Comparison of ENCODE assay signal across 25 cellular contexts in genomic region chr3:64732570-64732969, GRCh38. TPM values are rescaled to one million over a fixed set of nuclear protein-coding genes. Genes with fewer than 3 reads are reported as not detected.
"Had no signal": no experiment of that assay in that cellular context is flagged by ENCODE, and none has a peak within 500 bp of the region (broad histone marks: within the 10 kb centered on the region; RNA-seq: fewer than 3 reads in every experiment).

No MANE protein-coding gene starts in this region.

- H3K36me3 ChIP-seq: brain microvascular endothelial cell, esophagus squamous epithelium, heart left ventricle, left lung, thyroid gland had no signal

- DNase-seq: activated CD4-positive, alpha-beta T cell treated with anti-CD3 and anti-CD28 coated beads for 48 hours; activated CD4-positive, CD25-positive, alpha-beta regulatory T cell; activated CD8-positive, alpha-beta T cell treated with anti-CD3 and anti-CD28 coated beads for 36 hours; activated naive CD4-positive, alpha-beta T cell treated with anti-CD3 and anti-CD28 coated beads for 36 hours; activated T-cell treated with anti-CD3 and anti-CD28 coated beads, Interleukin-2, amount 50 U/mL, for 4 hours; anterior cingulate cortex; brain microvascular endothelial cell; cerebellar nuclear complex; dermis blood vessel endothelial cell; effector memory CD8-positive, alpha-beta T cell; esophagus squamous epithelium; heart left ventricle; kidney; left lung; mammary epithelial cell; nephron progenitor cell; nucleus accumbens; posterior cingulate gyrus; stimulated activated CD4-positive, alpha-beta T cell treated with anti-CD3 and anti-CD28 coated beads, Interleukin-12 subunit alpha, Interleukin-12 subunit beta, amount 100 ng/mL, for 4 hours; stimulated activated CD4-positive, alpha-beta T cell treated with anti-CD3 and anti-CD28 coated beads, Interleukin-1b, Interleukin-23, amount 100 ng/mL, for 48 hours; stimulated activated naive CD4-positive, alpha-beta T cell treated with Interleukin-2 at 50 U/mL for 16 hours; T-helper 1 cell; T1000; thyroid gland had no signal

- H3K4me3 ChIP-seq: esophagus squamous epithelium, gastroesophageal sphincter, heart left ventricle, left lung, thyroid gland had no signal

- H3K27me3 ChIP-seq: brain microvascular endothelial cell, esophagus squamous epithelium, gastroesophageal sphincter, heart left ventricle, left lung, thyroid gland had no signal

- ATAC-seq: activated CD8-positive, alpha-beta T cell treated with anti-CD3 and anti-CD28 coated beads for 36 hours; activated T-cell treated with anti-CD3 and anti-CD28 coated beads, Interleukin-2, amount 50 U/mL, for 4 hours; effector memory CD8-positive, alpha-beta T cell; gastroesophageal sphincter; heart left ventricle; left lung had no signal

RNA-seq across cellular contexts. Expression of gene ADAMTS9, which starts 44.8 kb away (rescaled TPM):
- total RNA-seq: activated CD8-positive, alpha-beta T cell treated with anti-CD3 and anti-CD28 coated beads for 36 hours; activated naive CD4-positive, alpha-beta T cell treated with anti-CD3 and anti-CD28 coated beads for 36 hours had no signal
